In the genomic region with DNA sequence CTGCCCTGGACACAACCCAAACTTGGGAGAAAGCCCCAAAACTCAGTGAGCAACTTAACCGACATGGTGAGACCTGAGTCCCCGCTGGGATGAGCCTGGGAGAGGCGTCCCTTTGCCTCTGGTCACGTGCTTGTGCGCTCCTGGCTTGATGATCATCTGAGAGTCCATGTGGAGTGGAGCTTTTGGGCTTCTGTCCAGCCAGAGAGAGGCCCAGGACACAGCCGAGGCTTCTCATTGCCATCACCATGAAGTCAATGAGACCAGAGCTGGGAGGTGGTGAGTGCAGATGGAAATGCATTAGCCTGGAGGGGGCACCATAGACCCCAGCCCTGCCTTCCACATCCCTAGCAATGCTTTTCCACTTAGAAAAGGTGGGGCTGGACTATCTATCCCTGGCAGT, we compare ENCODE assay signal across 1 cellular context.
TF ChIP-seq lines count a peak whose summit lies in the region.

No MANE protein-coding gene starts in this region.

TF ChIP-seq in GM23338, 12 proteins besides CTCF, POLR2A, EP300 and RAD21 (continued from another document):
- TF ChIP-seq EZH2 (IDR thresholded peaks at IDR 0.05; ENCODE audit: low read depth, unreplicated experiment) (no peak), STAT1 (IDR thresholded peaks at IDR 0.05; ENCODE audit: unreplicated experiment) (no peak), EZH2phosphoT487 (IDR thresholded peaks at IDR 0.05; ENCODE audit: unreplicated experiment) (no peak), ZNF114 (CRISPR knock-in tag; IDR thresholded peaks at IDR 0.05) (no peak), NANOG (IDR thresholded peaks at IDR 0.05; ENCODE audit: borderline replicate concordance) (no peak), JUNB (IDR thresholded peaks at IDR 0.05; ENCODE audit: unreplicated experiment) (no peak), CREB1 (CRISPR knock-in tag; IDR thresholded peaks at IDR 0.05; ENCODE audit: low read depth) (no peak), ZNF331 (CRISPR knock-in tag; IDR thresholded peaks at IDR 0.05; ENCODE audit: low read depth) (no peak)
- TF ChIP-seq, protein P1, sequence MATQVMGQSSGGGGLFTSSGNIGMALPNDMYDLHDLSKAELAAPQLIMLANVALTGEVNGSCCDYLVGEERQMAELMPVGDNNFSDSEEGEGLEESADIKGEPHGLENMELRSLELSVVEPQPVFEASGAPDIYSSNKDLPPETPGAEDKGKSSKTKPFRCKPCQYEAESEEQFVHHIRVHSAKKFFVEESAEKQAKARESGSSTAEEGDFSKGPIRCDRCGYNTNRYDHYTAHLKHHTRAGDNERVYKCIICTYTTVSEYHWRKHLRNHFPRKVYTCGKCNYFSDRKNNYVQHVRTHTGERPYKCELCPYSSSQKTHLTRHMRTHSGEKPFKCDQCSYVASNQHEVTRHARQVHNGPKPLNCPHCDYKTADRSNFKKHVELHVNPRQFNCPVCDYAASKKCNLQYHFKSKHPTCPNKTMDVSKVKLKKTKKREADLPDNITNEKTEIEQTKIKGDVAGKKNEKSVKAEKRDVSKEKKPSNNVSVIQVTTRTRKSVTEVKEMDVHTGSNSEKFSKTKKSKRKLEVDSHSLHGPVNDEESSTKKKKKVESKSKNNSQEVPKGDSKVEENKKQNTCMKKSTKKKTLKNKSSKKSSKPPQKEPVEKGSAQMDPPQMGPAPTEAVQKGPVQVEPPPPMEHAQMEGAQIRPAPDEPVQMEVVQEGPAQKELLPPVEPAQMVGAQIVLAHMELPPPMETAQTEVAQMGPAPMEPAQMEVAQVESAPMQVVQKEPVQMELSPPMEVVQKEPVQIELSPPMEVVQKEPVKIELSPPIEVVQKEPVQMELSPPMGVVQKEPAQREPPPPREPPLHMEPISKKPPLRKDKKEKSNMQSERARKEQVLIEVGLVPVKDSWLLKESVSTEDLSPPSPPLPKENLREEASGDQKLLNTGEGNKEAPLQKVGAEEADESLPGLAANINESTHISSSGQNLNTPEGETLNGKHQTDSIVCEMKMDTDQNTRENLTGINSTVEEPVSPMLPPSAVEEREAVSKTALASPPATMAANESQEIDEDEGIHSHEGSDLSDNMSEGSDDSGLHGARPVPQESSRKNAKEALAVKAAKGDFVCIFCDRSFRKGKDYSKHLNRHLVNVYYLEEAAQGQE (IDR thresholded peaks at IDR 0.05; ENCODE audit: unreplicated experiment), result no peak
